Comparison of ENCODE assay signal across 8 cellular contexts in genomic region chr7:138979226-138979979, GRCh38. TPM values are rescaled to one million over a fixed set of nuclear protein-coding genes. Genes with fewer than 3 reads are reported as not detected.
DNase-seq lines count a peak whose midpoint lies in the region; ATAC-seq and TF ChIP-seq lines count a peak whose summit lies in the region.

No MANE protein-coding gene starts in this region.

- H3K4me3 Mint-ChIP-seq in CD8-positive, alpha-beta memory T cell, result peak overlapping the region in 5 of 7 donors; percentile 23 to 78 (median 33)
- peak overlapping the region; percentile 71 for H3K4me3 Mint-ChIP-seq in T-helper 1 cell treated with Interleukin-12 subunit alpha and Interleukin-12 subunit beta and Interleukin-4 antibody, amounts not matched to agents 30 μg/mL and 1 μg/mL, for 36 hours

- peaks cover 5% of the 10 kb centered on the region for H3K4me1 ChIP-seq in CD8-positive, alpha-beta memory T cell (ENCODE audit: insufficient read depth, low read length)
- H3K4me1 ChIP-seq in effector memory CD4-positive, alpha-beta T cell (ENCODE audit: control insufficient read depth, insufficient read depth, low read length, poor library complexity, severe bottlenecking), result peaks cover 12% of the 10 kb centered on the region

- H3K27ac Mint-ChIP-seq in CD8-positive, alpha-beta memory T cell, result no peak overlapping the region
- H3K27ac Mint-ChIP-seq in T-helper 1 cell treated with Interleukin-12 subunit alpha and Interleukin-12 subunit beta and Interleukin-4 antibody, amounts not matched to agents 30 μg/mL and 1 μg/mL, for 36 hours, result no peak overlapping the region

- H3K4me3 ChIP-seq in CD8-positive, alpha-beta memory T cell (ENCODE audit: low read length), result no peak overlapping the region
- H3K4me3 ChIP-seq in effector memory CD4-positive, alpha-beta T cell (ENCODE audit: insufficient read depth, low read depth, low read length, poor library complexity, severe bottlenecking), result no peak overlapping the region

- CTCF ChIA-PET in CD8-positive, alpha-beta memory T cell (lab: Charles Lee), result interaction anchor here (2.6 kb wide), 1 partner anchor 93 kb away, joined by 12 read pairs; no protein-coding TSS in a partner anchor
- CTCF ChIA-PET in HEK293T (lab: Yijun Ruan, JAX), result interaction anchor here (0.6 to 1.0 kb wide), 2 partner anchors 45 to 93 kb away, joined by 3 read pairs; no protein-coding TSS in a partner anchor

- POLR2A ChIA-PET in CD8-positive, alpha-beta memory T cell (lab: Charles Lee), result interaction anchor here (0.6 kb wide), 1 partner anchor 36 kb away, joined by 3 read pairs; no protein-coding TSS in a partner anchor
- POLR2A ChIA-PET in HEK293T (lab: Yijun Ruan, JAX), result interaction anchor here (1.0 to 1.4 kb wide), 2 partner anchors 16 to 89 kb away, joined by 3 read pairs; no protein-coding TSS in a partner anchor

- peaks cover 9 to 18% (median 10%) of the 10 kb centered on the region in 3 donors for H3K4me1 Mint-ChIP-seq in CD8-positive, alpha-beta memory T cell
- H3K4me1 Mint-ChIP-seq in T-helper 1 cell treated with Interleukin-12 subunit alpha and Interleukin-12 subunit beta and Interleukin-4 antibody, amounts not matched to agents 30 μg/mL and 1 μg/mL, for 36 hours (ENCODE audit: low read depth), result peaks cover 12% of the 10 kb centered on the region

- H3K36me3 ChIP-seq in CD8-positive, alpha-beta memory T cell (ENCODE audit: insufficient read depth, low read length), result no peaks in the 10 kb centered on the region
- no peaks in the 10 kb centered on the region for H3K36me3 ChIP-seq in effector memory CD4-positive, alpha-beta T cell (ENCODE audit: control insufficient read depth, insufficient read depth, low read length)

- H3K27me3 ChIP-seq in CD8-positive, alpha-beta memory T cell (ENCODE audit: insufficient read depth, low read length, poor library complexity, severe bottlenecking), result peaks cover 26% of the 10 kb centered on the region
- H3K27me3 ChIP-seq in effector memory CD4-positive, alpha-beta T cell (replicated peaks; ENCODE audit: control insufficient read depth, insufficient read depth, low read length, poor library complexity, severe bottlenecking), result peaks cover 13% of the 10 kb centered on the region

- H3K9me3 ChIP-seq in CD8-positive, alpha-beta memory T cell (ENCODE audit: low read length), result no peaks in the 10 kb centered on the region
- no peaks in the 10 kb centered on the region for H3K9me3 ChIP-seq in effector memory CD4-positive, alpha-beta T cell (ENCODE audit: control insufficient read depth, low read length)

- H3K27me3 Mint-ChIP-seq in CD8-positive, alpha-beta memory T cell, result peaks cover 53 to 57% of the 10 kb centered on the region in 2 donors
- peaks cover 57% of the 10 kb centered on the region for H3K27me3 Mint-ChIP-seq in T-helper 1 cell treated with Interleukin-12 subunit alpha and Interleukin-12 subunit beta and Interleukin-4 antibody, amounts not matched to agents 30 μg/mL and 1 μg/mL, for 36 hours (ENCODE audit: low read depth)

- peaks cover 0 to 4% (median 1%) of the 10 kb centered on the region in 3 donors for H3K36me3 Mint-ChIP-seq in CD8-positive, alpha-beta memory T cell
- H3K36me3 Mint-ChIP-seq in T-helper 1 cell treated with Interleukin-12 subunit alpha and Interleukin-12 subunit beta and Interleukin-4 antibody, amounts not matched to agents 30 μg/mL and 1 μg/mL, for 36 hours (ENCODE audit: low read depth), result no peaks in the 10 kb centered on the region

- peaks cover 0 to 2% (median 0%) of the 10 kb centered on the region in 5 donors for H3K9me3 Mint-ChIP-seq in CD8-positive, alpha-beta memory T cell
- no peaks in the 10 kb centered on the region for H3K9me3 Mint-ChIP-seq in T-helper 1 cell treated with Interleukin-12 subunit alpha and Interleukin-12 subunit beta and Interleukin-4 antibody, amounts not matched to agents 30 μg/mL and 1 μg/mL, for 36 hours

- no peak for ATAC-seq in HG02588 (IDR thresholded peaks at IDR 0.05; ENCODE audit: unreplicated experiment)

- DNase-seq in CD8-positive, alpha-beta memory T cell, result peak in 1 of 5 donors; percentile 4
- DNase-seq in HEK293T (ENCODE audit: extremely low spot score) (peak; percentile 50), kidney tubule cell (ENCODE audit: low spot score) (peak; percentile 21), NCI-H2081 (lab: John Stamatoyannopoulos, UW) (no peak), epidermal melanocyte (ENCODE audit: insufficient read length, low spot score) (no peak)
- no peak for DNase-seq in effector memory CD4-positive, alpha-beta T cell

- no peak overlapping the region for H3K27ac ChIP-seq in CD8-positive, alpha-beta memory T cell (ENCODE audit: low read depth, low read length)
- H3K27ac ChIP-seq in effector memory CD4-positive, alpha-beta T cell (ENCODE audit: insufficient read depth, low read length, poor library complexity, severe bottlenecking), result no peak overlapping the region

TF ChIP-seq in HEK293T, 16 proteins besides CTCF, POLR2A, EP300 and RAD21:
- no peak for TF ChIP-seq PKNOX1 (IDR thresholded peaks at IDR 0.05)
- no peak for TF ChIP-seq TARDBP (IDR thresholded peaks at IDR 0.05)
- TF ChIP-seq ARNT (IDR thresholded peaks at IDR 0.05), result no peak
- TF ChIP-seq FOXM1 (IDR thresholded peaks at IDR 0.05; ENCODE audit: borderline replicate concordance), result no peak
- no peak for TF ChIP-seq SUZ12 (IDR thresholded peaks at IDR 0.05)
- no peak for TF ChIP-seq FOXK2 (IDR thresholded peaks at IDR 0.05)
- TF ChIP-seq NFRKB (IDR thresholded peaks at IDR 0.05), result no peak
- no peak for TF ChIP-seq FOXA1 (IDR thresholded peaks at IDR 0.05)
- TF ChIP-seq ZNF384 (IDR thresholded peaks at IDR 0.05), result no peak
- no peak for TF ChIP-seq LEF1 (IDR thresholded peaks at IDR 0.05; ENCODE audit: borderline replicate concordance)
- TF ChIP-seq L3MBTL2 (conservative IDR thresholded peaks at IDR 0.05), result no peak
- TF ChIP-seq BHLHE40 (IDR thresholded peaks at IDR 0.05; ENCODE audit: borderline replicate concordance), result no peak
- no peak for TF ChIP-seq ELF4 (IDR thresholded peaks at IDR 0.05)
- no peak for TF ChIP-seq HDGF (IDR thresholded peaks at IDR 0.05; ENCODE audit: borderline replicate concordance)
- TF ChIP-seq CTBP1 (IDR thresholded peaks at IDR 0.05; ENCODE audit: borderline replicate concordance), result no peak
- TF ChIP-seq SP1 (IDR thresholded peaks at IDR 0.05), result no peak

RNA-seq across cellular contexts. Expression of gene KIAA1549, which starts 1.8 kb away (rescaled TPM):
- 1 to 10 TPM; 1.1 to 1.2 TPM for total RNA-seq in CD8-positive, alpha-beta memory T cell
- polyA plus RNA-seq in CD8-positive, alpha-beta memory T cell, result not detected

RNA-seq across cellular contexts. Expression of gene ZC3HAV1L, which starts 56.4 kb away (rescaled TPM):
- total RNA-seq in CD8-positive, alpha-beta memory T cell, result 10 to 100 TPM; 12.6 to 13.6 TPM
- 1.1 TPM for polyA plus RNA-seq in CD8-positive, alpha-beta memory T cell

Comparison
In these comparisons a context has a peak if more than half of its experiments do, and no peak if none do; other contexts are left out.
1. DNase-seq: peak in HEK293T (single experiment) and kidney tubule cell (single experiment); none in effector memory CD4-positive, alpha-beta T cell (0 of 3), NCI-H2081 (0 of 2) and epidermal melanocyte (single experiment).